Comparison of ENCODE assay signal across 1 cellular context in genomic region chr1:46615088-46615487, GRCh38.
TF ChIP-seq lines count a peak whose summit lies in the region.

No MANE protein-coding gene starts in this region.

TF ChIP-seq in H1, 55 proteins besides CTCF, POLR2A, EP300 and RAD21:
- TF ChIP-seq TAF1 (IDR thresholded peaks at IDR 0.05; ENCODE audit: low read depth, low read length) (no peak), HDAC6 (IDR thresholded peaks at IDR 0.05; ENCODE audit: low read depth, low read length) (no peak), RFX5 (IDR thresholded peaks at IDR 0.05; ENCODE audit: borderline replicate concordance, low read depth, low read length) (no peak), JUND (IDR thresholded peaks at IDR 0.05; ENCODE audit: low read length) (no peak), SIX5 (IDR thresholded peaks at IDR 0.05; ENCODE audit: low read depth, low read length) (no peak), CHD1 (IDR thresholded peaks at IDR 0.05; ENCODE audit: low read depth, low read length) (no peak), NANOG (IDR thresholded peaks at IDR 0.05; ENCODE audit: insufficient read depth, low read depth, low read length, poor library complexity, severe bottlenecking) (no peak), SRF (IDR thresholded peaks at IDR 0.05; ENCODE audit: low read depth, low read length) (no peak), RXRA (IDR thresholded peaks at IDR 0.05; ENCODE audit: insufficient read depth, low read depth, low read length) (no peak), EGR1 (IDR thresholded peaks at IDR 0.05; ENCODE audit: borderline replicate concordance, low read depth, low read length) (no peak), SIRT6 (IDR thresholded peaks at IDR 0.05; ENCODE audit: low read length) (no peak), CREB1 (IDR thresholded peaks at IDR 0.05) (no peak), SUZ12 (IDR thresholded peaks at IDR 0.05; ENCODE audit: low read length) (no peak), MAFK (IDR thresholded peaks at IDR 0.05; ENCODE audit: low read depth, low read length) (no peak)
TF ChIP-seq in H1: peak in this region for 0.
